ENCODE assay signal across 35 cellular contexts in the genomic region with DNA sequence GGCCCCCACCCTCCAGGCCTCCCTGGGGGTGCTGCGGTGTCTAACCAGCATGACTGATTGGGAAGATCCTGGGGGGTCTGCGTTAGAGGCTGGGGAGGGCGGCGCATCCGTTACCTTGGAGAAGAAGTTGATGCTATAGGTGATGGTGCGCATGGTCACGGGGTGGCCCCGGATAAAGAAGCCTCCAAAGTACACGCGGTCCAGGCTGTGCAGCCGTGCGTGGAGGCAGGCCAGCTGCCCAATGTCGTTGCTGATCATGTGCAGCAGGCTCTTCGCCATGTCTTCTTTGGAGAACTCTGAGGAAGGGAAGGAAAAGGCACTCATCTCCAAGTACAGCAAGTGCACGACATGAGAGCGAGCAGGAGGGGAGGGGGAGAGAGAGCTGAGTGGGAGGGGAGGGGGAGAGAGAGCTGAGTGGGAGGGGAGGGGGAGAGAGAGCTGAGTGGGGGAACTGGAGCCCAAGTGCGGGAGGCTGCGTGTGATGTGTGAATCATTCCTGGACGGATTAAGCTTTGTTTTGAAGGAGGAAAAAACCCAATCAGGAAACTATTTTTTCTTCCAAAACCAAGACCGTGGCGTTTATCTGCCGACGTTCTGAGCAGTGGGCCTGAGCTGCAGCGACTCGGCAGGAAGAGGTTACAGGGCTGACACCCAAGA. TPM values are rescaled to one million over a fixed set of nuclear protein-coding genes. Genes with fewer than 3 reads are reported as not detected.
"Had no signal": no experiment of that assay in that cellular context is flagged by ENCODE, and none has a peak within 500 bp of the region (broad histone marks: within the 10 kb centered on the region; RNA-seq: fewer than 3 reads in every experiment).

No MANE protein-coding gene starts in this region.

- H3K27ac Mint-ChIP-seq: activated CD4-positive, alpha-beta memory T cell treated with anti-CD3 and anti-CD28 coated beads, Interleukin-2, amount 10 ng/mL, durations not matched to agents 7 days and 5 days; activated CD8-positive, alpha-beta memory T cell treated with anti-CD3 and anti-CD28 coated beads, Interleukin-2, amount 10 ng/mL, durations not matched to agents 7 days and 5 days; activated naive CD4-positive, alpha-beta T cell treated with anti-CD3 and anti-CD28 coated beads, Interleukin-2, amount 50 U/mL, for 72 hours; activated T-helper 2 cell treated with anti-CD3 and anti-CD28 coated beads, Interferon-gamma antibody, Interleukin-2, Interleukin-4, amounts not matched to agents 10 μg/mL and 5 μg/mL and 100 μg/mL, durations not matched to agents 14 hours and 24 hours and 36 hours; brain had no signal

- H3K4me2 ChIP-seq: KMS-11, PC-9 had no signal

- H3K27me3 ChIP-seq: adrenal gland had no signal

- DNase-seq: activated CD4-positive, alpha-beta memory T cell treated with anti-CD3 and anti-CD28 coated beads, Interleukin-2, amount 10 ng/mL, durations not matched to agents 7 days and 5 days; activated CD4-positive, alpha-beta T cell treated with anti-CD3 and anti-CD28 coated beads for 1 hour; activated CD4-positive, alpha-beta T cell treated with anti-CD3 and anti-CD28 coated beads for 48 hours; activated CD4-positive, CD25-positive, alpha-beta regulatory T cell; activated CD8-positive, alpha-beta memory T cell treated with anti-CD3 and anti-CD28 coated beads for 24 hours; activated CD8-positive, alpha-beta memory T cell treated with anti-CD3 and anti-CD28 coated beads, Interleukin-2, amount 10 ng/mL, durations not matched to agents 7 days and 5 days; activated CD8-positive, alpha-beta memory T cell treated with anti-CD3 and anti-CD28 coated beads, Interleukin-2, amount 50 U/mL, for 48 hours; activated gamma-delta T cell; activated naive CD4-positive, alpha-beta T cell treated with Interleukin-2 at 50 U/mL for 16 hours; adrenal gland; MM.1S; MV-4-11; NCI-H1092; NCI-H1436 treated with DMSO at 0.1 percent for 48 hours; NCI-H1694 treated with DMSO at 0.1 percent for 48 hours; NCI-H2029; NCI-H2107; NCI-H2171; NCI-H510A; NCI-H526; NCI-H748 treated with DMSO at 0.1 percent for 48 hours; NK-92 treated with Interleukin-12 subunit alpha and Interleukin-12 subunit beta, amount 100 ng/mL, for 24 hours; PC-9; Right ventricle myocardium superior; SW 1271; T-helper 1 cell; T1000; WERI-Rb-1 had no signal

- H3K4me3 ChIP-seq: adrenal gland, PC-9 had no signal

- H3K9ac ChIP-seq: KMS-11 had no signal

- H3K27me3 Mint-ChIP-seq: activated CD4-positive, alpha-beta memory T cell treated with anti-CD3 and anti-CD28 coated beads, Interleukin-2, amount 10 ng/mL, durations not matched to agents 7 days and 5 days; activated CD8-positive, alpha-beta memory T cell treated with anti-CD3 and anti-CD28 coated beads, Interleukin-2, amount 10 ng/mL, durations not matched to agents 7 days and 5 days; brain; central memory CD8-positive, alpha-beta T cell had no signal

- H3K4me3 Mint-ChIP-seq: activated CD4-positive, alpha-beta memory T cell treated with anti-CD3 and anti-CD28 coated beads, Interleukin-2, amount 10 ng/mL, durations not matched to agents 7 days and 5 days; activated CD8-positive, alpha-beta memory T cell treated with anti-CD3 and anti-CD28 coated beads, Interleukin-2, amount 10 ng/mL, durations not matched to agents 7 days and 5 days; brain; central memory CD8-positive, alpha-beta T cell had no signal

- H3K9me3 Mint-ChIP-seq: activated CD4-positive, alpha-beta memory T cell treated with anti-CD3 and anti-CD28 coated beads, Interleukin-2, amount 10 ng/mL, durations not matched to agents 7 days and 5 days; activated naive CD4-positive, alpha-beta T cell treated with anti-CD3 and anti-CD28 coated beads, Interleukin-2, amount 50 U/mL, for 72 hours; activated T-helper 2 cell treated with anti-CD3 and anti-CD28 coated beads, Interferon-gamma antibody, Interleukin-2, Interleukin-4, amounts not matched to agents 10 μg/mL and 5 μg/mL and 100 μg/mL, durations not matched to agents 14 hours and 24 hours and 36 hours; brain; central memory CD8-positive, alpha-beta T cell had no signal

- H3K36me3 Mint-ChIP-seq: activated naive CD4-positive, alpha-beta T cell treated with anti-CD3 and anti-CD28 coated beads, Interleukin-2, amount 50 U/mL, for 72 hours had no signal

- H2AFZ ChIP-seq: PC-9 had no signal

- H3K9me3 ChIP-seq: adrenal gland had no signal

- ATAC-seq: activated CD8-positive, alpha-beta memory T cell treated with anti-CD3 and anti-CD28 coated beads, Interleukin-2, amount 10 ng/mL, durations not matched to agents 7 days and 5 days; activated naive CD4-positive, alpha-beta T cell treated with anti-CD3 and anti-CD28 coated beads, Interleukin-2, amount 50 U/mL, for 72 hours had no signal

- H3K27ac ChIP-seq: adrenal gland, KMS-11, PC-9, WERI-Rb-1 had no signal

RNA-seq across cellular contexts. Expression of a gene that starts 10.9 kb away (rescaled TPM):
- total RNA-seq: activated CD4-positive, alpha-beta memory T cell treated with anti-CD3 and anti-CD28 coated beads, Interleukin-2, amount 10 ng/mL, durations not matched to agents 7 days and 5 days; activated CD8-positive, alpha-beta memory T cell treated with anti-CD3 and anti-CD28 coated beads, Interleukin-2, amount 10 ng/mL, durations not matched to agents 7 days and 5 days; activated T-helper 2 cell treated with anti-CD3 and anti-CD28 coated beads, Interferon-gamma antibody, Interleukin-2, Interleukin-4, amounts not matched to agents 10 μg/mL and 5 μg/mL and 100 μg/mL, durations not matched to agents 14 hours and 24 hours and 36 hours; adrenal gland; LHCN-M2; PC-9; T-helper 2 cell treated with Interferon-gamma antibody and Interleukin-4, amounts not matched to agents 100 ng/mL and 5 ng/mL, for 36 hours had no signal

RNA-seq across cellular contexts. Expression of a gene that starts 43.1 kb away (rescaled TPM):
- total RNA-seq: LHCN-M2 had no signal
